8 cellular contexts compared by ENCODE assay signal in genomic region chr16:11682655-11683096, GRCh38. TPM values are rescaled to one million over a fixed set of nuclear protein-coding genes. Genes with fewer than 3 reads are reported as not detected.
DNase-seq lines count a peak whose midpoint lies in the region; ATAC-seq, FAIRE-seq and TF ChIP-seq lines count a peak whose summit lies in the region.

No MANE protein-coding gene starts in this region.

- no peaks in the 10 kb centered on the region for H3K79me2 ChIP-seq in fibroblast of lung (ENCODE audit: control insufficient read depth, insufficient read depth, low read length)

- no peak overlapping the region for H3K4me3 ChIP-seq in heart left ventricle
- no peak overlapping the region for H3K4me3 ChIP-seq in fibroblast of lung (replicated peaks in 1 of 4; ENCODE audit: control extremely low read depth in 1 of 4, insufficient read depth in 1 of 4, low read depth in 3 of 4, low read length in 4 of 4)

- no peak for FAIRE-seq in urothelium cell line (lab: Jason Lieb, UNC)

- no peak overlapping the region for H3K4me2 ChIP-seq in fibroblast of lung (ENCODE audit: extremely low read depth, insufficient read depth, low read length)

- H3K27ac ChIP-seq in heart left ventricle (peak overlapping the region in 9 of 12 donors; percentile 8 to 59 (median 33)), fibroblast of lung (ENCODE audit: insufficient read depth, low read length) (peak overlapping the region; percentile 38)

- no peak for TF ChIP-seq POLR2A in heart left ventricle (IDR thresholded peaks at IDR 0.05)

- H3K9ac ChIP-seq in fibroblast of lung (ENCODE audit: insufficient read depth, low read length), result no peak overlapping the region

- H3K4me1 ChIP-seq in heart left ventricle, result peaks cover 3 to 77% (median 50%) of the 10 kb centered on the region in 12 donors
- peaks cover 28% of the 10 kb centered on the region for H3K4me1 ChIP-seq in fibroblast of lung (ENCODE audit: control insufficient read depth, extremely low read depth, insufficient read depth, low read length)

- no peak overlapping the region for H2AFZ ChIP-seq in fibroblast of lung (ENCODE audit: low read length)

- DNase-seq in heart left ventricle, result no peak
- DNase-seq in left ventricle myocardium superior, result no peak
- DNase-seq in NCI-H69 (lab: John Stamatoyannopoulos, UW), result peak; percentile 40
- DNase-seq in fibroblast of lung (ENCODE audit: low read depth in 2 of 2), result peak; percentile 85 to 98
- peak; percentile 60 for DNase-seq in urothelium cell line (ENCODE audit: low spot score)
- no peak for DNase-seq in stimulated activated CD4-positive, alpha-beta T cell treated with anti-CD3 and anti-CD28 coated beads, Interleukin-4, amount 100 ng/mL, for 24 hours
- no peak for DNase-seq in occipital lobe (lab: John Stamatoyannopoulos, UW)

- no peaks in the 10 kb centered on the region for H4K20me1 ChIP-seq in fibroblast of lung (ENCODE audit: control insufficient read depth, extremely low read depth, insufficient read depth, low read length)

- WGBS in heart left ventricle, 4 donors, result 24 to 46% (median 29%) methylated on average over 5 of the region's 5 CpGs

- H3K27me3 ChIP-seq in heart left ventricle (no peaks in the 10 kb centered on the region), fibroblast of lung (ENCODE audit: control insufficient read depth, insufficient read depth, low read length) (no peaks in the 10 kb centered on the region)

- H3K9me3 ChIP-seq in heart left ventricle, result no peaks in the 10 kb centered on the region
- no peaks in the 10 kb centered on the region for H3K9me3 ChIP-seq in fibroblast of lung (ENCODE audit: control insufficient read depth, insufficient read depth, low read depth, low read length)

- H3K36me3 ChIP-seq in heart left ventricle (peaks cover 0 to 99% (median 90%) of the 10 kb centered on the region in 9 donors), fibroblast of lung (ENCODE audit: control insufficient read depth, insufficient read depth, low read length) (peaks cover 20% of the 10 kb centered on the region)

- TF ChIP-seq CTCF in heart left ventricle (IDR thresholded peaks at IDR 0.05) (no peak), fibroblast of lung (conservative IDR thresholded peaks at IDR 0.05 in 1 of 2, IDR thresholded peaks at IDR 0.05 in 1 of 2; ENCODE audit: low read depth in 1 of 2, low read length in 2 of 2) (no peak)

- ATAC-seq in heart left ventricle (peak in 2 of 4 donors; percentile 30 to 39), left ventricle myocardium superior (no peak), GM18870 (IDR thresholded peaks at IDR 0.05; ENCODE audit: unreplicated experiment) (no peak)

- intact Hi-C loops in heart left ventricle (cut with DNase I), result no loop called here
- intact Hi-C loops in left ventricle myocardium superior (cut with micrococcal nuclease), result no loop called here

RNA-seq across cellular contexts. Expression of gene SNN, which starts 14.4 kb away (rescaled TPM):
- total RNA-seq in heart left ventricle (10 to 100 TPM; 17.0 to 60.0 (median 36.4) TPM), left ventricle myocardium superior (22.4 TPM), fibroblast of lung (19.3 and 24.9 TPM in 2 replicates), occipital lobe (143 TPM)
- polyA plus RNA-seq in heart left ventricle (10 to 100 TPM; 12.5 to 38.4 TPM), fibroblast of lung (17.5 and 19.8 TPM in 2 replicates)
- 14.9 and 19.2 TPM in 2 replicates for polyA plus RNA-seq in fibroblast of lung (2012)
- 10.9 and 16.5 TPM in 2 replicates for polyA minus RNA-seq in fibroblast of lung (ENCODE audit: low replicate concordance)

RNA-seq across cellular contexts. Expression of gene TXNDC11, which starts 60.0 kb away (rescaled TPM):
- 10 to 100 TPM; 18.9 to 29.3 (median 25.9) TPM for total RNA-seq in heart left ventricle
- polyA plus RNA-seq in heart left ventricle, result 10 to 100 TPM; 23.6 to 53.1 TPM
- total RNA-seq in left ventricle myocardium superior, result 20.8 TPM
- 16.9 and 26.8 TPM in 2 replicates for total RNA-seq in fibroblast of lung
- 43.8 and 46.2 TPM in 2 replicates for polyA plus RNA-seq in fibroblast of lung
- polyA plus RNA-seq in fibroblast of lung (2012), result 27.9 and 29.0 TPM in 2 replicates
- polyA minus RNA-seq in fibroblast of lung (ENCODE audit: low replicate concordance), result 22.8 and 34.3 TPM in 2 replicates
- total RNA-seq in occipital lobe, result 12.3 TPM

Comparison
In these comparisons a context has a peak if more than half of its experiments do, and no peak if none do; other contexts are left out.
1. DNase-seq: peak in NCI-H69 (single experiment), fibroblast of lung (2 of 2) and urothelium cell line (single experiment); none in heart left ventricle (0 of 5), left ventricle myocardium superior (single experiment), stimulated activated CD4-positive, alpha-beta T cell treated with anti-CD3 and anti-CD28 coated beads, Interleukin-4, amount 100 ng/mL, for 24 hours (single experiment) and occipital lobe (single experiment).